Comparison of ENCODE assay signal across 9 cellular contexts in the genomic region with DNA sequence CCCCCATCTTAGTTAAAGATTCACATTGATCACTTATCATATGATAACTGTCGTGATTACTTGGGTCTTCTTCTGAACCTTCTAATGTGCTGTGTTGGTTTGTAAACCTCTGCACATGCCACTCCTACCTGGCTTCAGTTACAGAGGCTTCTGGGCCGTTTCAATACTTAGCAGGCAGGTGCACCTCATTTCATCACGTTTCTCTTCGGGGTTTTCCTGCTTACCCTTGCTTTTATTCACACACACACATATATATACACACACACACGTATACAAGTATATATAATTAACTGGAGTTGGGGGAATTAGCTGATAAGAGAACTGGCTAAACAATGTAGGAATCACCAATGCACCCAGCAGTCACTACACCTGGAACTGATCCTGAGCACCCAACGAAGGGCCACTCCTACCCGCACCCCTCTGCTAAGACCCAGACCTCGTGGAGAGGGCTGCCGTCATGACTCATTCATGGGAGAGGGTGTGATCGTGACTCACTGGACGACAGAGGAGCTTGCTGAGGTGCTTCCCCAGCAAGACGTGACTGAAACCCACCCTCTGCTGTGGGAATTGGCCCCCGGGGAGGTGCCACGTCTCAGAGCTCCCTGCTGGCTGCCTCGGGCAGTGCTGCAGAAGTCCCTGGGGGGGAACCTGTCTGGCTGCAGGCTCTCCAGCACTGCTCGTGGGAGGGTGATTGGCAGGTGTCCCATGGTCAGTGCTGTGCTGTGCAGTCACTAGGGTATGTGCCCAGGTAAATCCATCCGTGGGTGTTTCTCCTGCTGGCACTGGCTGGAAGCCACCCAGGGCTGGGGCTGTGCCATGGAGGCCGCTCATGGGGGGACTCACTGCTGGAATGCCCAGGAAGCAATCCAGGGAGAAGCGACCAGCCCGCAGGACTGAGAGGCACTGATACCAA.
DNase-seq lines count a peak whose midpoint lies in the region; ATAC-seq, FAIRE-seq and TF ChIP-seq lines count a peak whose summit lies in the region.
"Had no signal": no experiment of that assay in that cellular context is flagged by ENCODE, and none has a peak within 500 bp of the region (broad histone marks: within the 10 kb centered on the region; RNA-seq: fewer than 3 reads in every experiment).

No MANE protein-coding gene starts in this region.

- in situ Hi-C loops in GM12878 (cut with MboI), result no loop called here

- TF ChIP-seq POLR2A in GM12878 (IDR thresholded peaks at IDR 0.05; ENCODE audit: low read depth, low read length), result no peak

- H3K4me2 ChIP-seq in GM12878 (ENCODE audit: control insufficient read depth, insufficient read depth) (peak overlapping the region; percentile 51; the same call in 1 of the 2 replicates), Karpas-422 (ENCODE audit: low read depth, low read length, poor library complexity, severe bottlenecking) (no peak overlapping the region)

- ATAC-seq in HG03520 (IDR thresholded peaks at IDR 0.05; ENCODE audit: unreplicated experiment), result peak; percentile 77
- ATAC-seq in GM12878, result peak; percentile 77
- ATAC-seq in psoas muscle, result peak; percentile 52 to 62 (median 61)
- no peak for ATAC-seq in HG03139 (IDR thresholded peaks at IDR 0.05; ENCODE audit: unreplicated experiment)

- H3K4me3 ChIP-seq in GM12878 (no peak overlapping the region), psoas muscle (no peak overlapping the region), Karpas-422 (ENCODE audit: low read length) (no peak overlapping the region)

- H3K36me3 ChIP-seq in GM12878 (ENCODE audit: control insufficient read depth in 2 of 2, insufficient read depth in 2 of 2, low read length in 1 of 2) (no peaks in the 10 kb centered on the region), psoas muscle (ENCODE audit: insufficient read depth in 1 of 2, low read depth in 1 of 2) (no peaks in the 10 kb centered on the region), Karpas-422 (ENCODE audit: insufficient read depth, low read length) (no peaks in the 10 kb centered on the region)

- H3K4me1 ChIP-seq in GM12878 (ENCODE audit: control insufficient read depth, insufficient read depth, low read length) (peaks cover 3% of the 10 kb centered on the region; the same call in 1 of the 2 replicates), psoas muscle (peaks cover 20% of the 10 kb centered on the region), Karpas-422 (ENCODE audit: low read length) (peaks cover 7% of the 10 kb centered on the region)

- CTCF ChIA-PET in GM12878 (lab: Yijun Ruan, JAX), result interaction anchor here (0.7 kb wide), 1 partner anchor 31 kb away, joined by 3 read pairs; no protein-coding TSS in a partner anchor

- H2AFZ ChIP-seq in GM12878 (ENCODE audit: control insufficient read depth, low read depth, low read length), result peak overlapping the region; percentile 43
- H2AFZ ChIP-seq in Karpas-422 (ENCODE audit: low read length), result no peak overlapping the region

- no peak for TF ChIP-seq EP300 in GM12878 (IDR thresholded peaks at IDR 0.05; ENCODE audit: borderline replicate concordance in 1 of 2, control insufficient read depth in 1 of 2, low read depth in 2 of 2, low read length in 2 of 2)

- RAD21 ChIA-PET in GM12878 (lab: Charles Lee; ENCODE audit: unreplicated experiment), result interaction anchor here (1.0 to 1.1 kb wide), 3 partner anchors 24 to 43 kb away, joined by 3 to 6 read pairs (median 4); no protein-coding TSS in a partner anchor

- H3K9me3 ChIP-seq in GM12878 (replicated peaks; ENCODE audit: control insufficient read depth, insufficient read depth, low read length) (peaks cover 4% of the 10 kb centered on the region), psoas muscle (peaks cover 4% of the 10 kb centered on the region), Karpas-422 (ENCODE audit: low read length) (no peaks in the 10 kb centered on the region)

- H3K79me2 ChIP-seq in GM12878 (ENCODE audit: control insufficient read depth, insufficient read depth, low read length) (no peaks in the 10 kb centered on the region), Karpas-422 (ENCODE audit: low read length) (no peaks in the 10 kb centered on the region)

- H3K9ac ChIP-seq in GM12878 (ENCODE audit: control insufficient read depth, insufficient read depth, low read length) (no peak overlapping the region), Karpas-422 (ENCODE audit: low read length) (no peak overlapping the region)

- WGBS in GM12878 (ENCODE audit: insufficient coverage, insufficient replicate concordance, low lambda C conversion rate, missing lambda C conversion rate), result 12% methylated on average over 20 of the region's 20 CpGs
- WGBS in psoas muscle, 3 donors, result 37 to 58% (median 38%) methylated on average over 20 of the region's 20 CpGs

- H3K27ac ChIP-seq in GM12878 (ENCODE audit: control insufficient read depth, insufficient read depth) (no peak overlapping the region), psoas muscle (no peak overlapping the region), Karpas-422 (ENCODE audit: low read length) (no peak overlapping the region)

- no peaks in the 10 kb centered on the region for H3K9me2 ChIP-seq in Karpas-422 (replicated peaks; ENCODE audit: insufficient read depth, low read length)

- peak; percentile 2 to 12 (median 4) for DNase-seq in stimulated activated CD4-positive, alpha-beta T cell treated with anti-CD3 and anti-CD28 coated beads, Interleukin-12 subunit alpha, Interleukin-12 subunit beta, amount 100 ng/mL, for 48 hours (ENCODE audit: low read depth in 2 of 3, low spot score in 1 of 3)
- DNase-seq in stimulated activated CD4-positive, alpha-beta T cell treated with anti-CD3 and anti-CD28 coated beads, Interleukin-4, amount 100 ng/mL, for 4 hours, result no peak
- no peak for DNase-seq in GM12878 (ENCODE audit: low read depth, low spot score)
- DNase-seq in psoas muscle, result no peak
- DNase-seq in NCI-H2081 treated with DMSO at 0.1 percent for 48 hours (lab: John Stamatoyannopoulos, UW), result no peak
- DNase-seq in Karpas-422, result no peak
- DNase-seq: activated naive CD8-positive, alpha-beta T cell treated with anti-CD3 and anti-CD28 coated beads, Interleukin-2, amount 10 ng/mL, durations not matched to agents 7 days and 5 days had no signal

- POLR2A ChIA-PET in GM12878 (lab: Charles Lee), result interaction anchor here (0.8 to 0.9 kb wide), 2 partner anchors 24 to 31 kb away, joined by 3 read pairs; no protein-coding TSS in a partner anchor

- TF ChIP-seq CTCF in GM12878 (IDR thresholded peaks at IDR 0.05 in 2 of 3, conservative IDR thresholded peaks at IDR 0.05 in 1 of 3; ENCODE audit: control insufficient read depth in 2 of 3, extremely low read depth in 1 of 3, insufficient read depth in 1 of 3, low read depth in 3 of 3, low read length in 3 of 3) (peak in 2 of 3 experiments; percentile 29 to 35; a peak in 2 of 6 replicates), psoas muscle (IDR thresholded peaks at IDR 0.05) (no peak)

- 0 out of 2 replicates have a peak, but pooled peaks have one; percentile 30 for TF ChIP-seq RAD21 in GM12878 (IDR thresholded peaks at IDR 0.05; ENCODE audit: insufficient read depth, low read depth, low read length)

- H3K27me3 ChIP-seq in GM12878 (replicated peaks in 1 of 2; ENCODE audit: control insufficient read depth in 2 of 2, insufficient read depth in 2 of 2, low read length in 1 of 2) (no peaks in the 10 kb centered on the region; a peak in 1 of 4 replicates), psoas muscle (ENCODE audit: insufficient read depth in 3 of 3, low read length in 2 of 3) (no peaks in the 10 kb centered on the region), Karpas-422 (ENCODE audit: low read length) (no peaks in the 10 kb centered on the region)

- intact Hi-C loops in GM12878 (cut with micrococcal nuclease; ENCODE audit: unreplicated experiment) (no loop called here), psoas muscle (cut with DNase I) (no loop called here)

- SMC1A ChIA-PET in GM12878 (lab: Charles Lee; ENCODE audit: uncharacterized antibody, unreplicated experiment), result interaction anchor here (0.8 to 1.4 kb wide), 2 partner anchors 22 to 53 kb away, joined by 3 read pairs; no protein-coding TSS in a partner anchor

- peak; percentile 61 for FAIRE-seq in GM12878 (lab: Jason Lieb, UNC)

- no TSS peak for BruUV-seq in GM12878 (replicated peaks; lab: Mats Ljungman, UMichigan)

- H4K20me1 ChIP-seq in GM12878 (ENCODE audit: control insufficient read depth, insufficient read depth) (no peaks in the 10 kb centered on the region), Karpas-422 (ENCODE audit: insufficient read depth, low read depth, low read length) (0 out of 2 replicates have a peak, but pooled peaks cover 6% of the 10 kb centered on the region)

TF ChIP-seq in GM12878, 131 proteins besides CTCF, POLR2A, EP300 and RAD21 (continues in another document):
- TF ChIP-seq HDAC2 (IDR thresholded peaks at IDR 0.05) (no peak), SP1 (IDR thresholded peaks at IDR 0.05; ENCODE audit: low read depth, low read length) (no peak), ZNF622 (IDR thresholded peaks at IDR 0.05) (no peak), TAF1 (IDR thresholded peaks at IDR 0.05; ENCODE audit: borderline replicate concordance, low read depth, low read length) (no peak), RB1 (IDR thresholded peaks at IDR 0.05; ENCODE audit: borderline replicate concordance) (peak; percentile 54; the same call in 1 of the 2 replicates), SUPT20H (IDR thresholded peaks at IDR 0.05; ENCODE audit: borderline replicate concordance, control insufficient read depth, low read depth, low read length) (no peak)
- TF ChIP-seq, protein P1, sequence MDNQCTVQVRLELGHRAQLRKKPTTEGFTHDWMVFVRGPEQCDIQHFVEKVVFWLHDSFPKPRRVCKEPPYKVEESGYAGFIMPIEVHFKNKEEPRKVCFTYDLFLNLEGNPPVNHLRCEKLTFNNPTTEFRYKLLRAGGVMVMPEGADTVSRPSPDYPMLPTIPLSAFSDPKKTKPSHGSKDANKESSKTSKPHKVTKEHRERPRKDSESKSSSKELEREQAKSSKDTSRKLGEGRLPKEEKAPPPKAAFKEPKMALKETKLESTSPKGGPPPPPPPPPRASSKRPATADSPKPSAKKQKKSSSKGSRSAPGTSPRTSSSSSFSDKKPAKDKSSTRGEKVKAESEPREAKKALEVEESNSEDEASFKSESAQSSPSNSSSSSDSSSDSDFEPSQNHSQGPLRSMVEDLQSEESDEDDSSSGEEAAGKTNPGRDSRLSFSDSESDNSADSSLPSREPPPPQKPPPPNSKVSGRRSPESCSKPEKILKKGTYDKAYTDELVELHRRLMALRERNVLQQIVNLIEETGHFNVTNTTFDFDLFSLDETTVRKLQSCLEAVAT (IDR thresholded peaks at IDR 0.05), result 0 out of 2 replicates have a peak, but pooled peaks have one; percentile 17

Comparison
In these comparisons a context has a peak if more than half of its experiments do, and no peak if none do; other contexts are left out.
1. DNase-seq: peak in stimulated activated CD4-positive, alpha-beta T cell treated with anti-CD3 and anti-CD28 coated beads, Interleukin-12 subunit alpha, Interleukin-12 subunit beta, amount 100 ng/mL, for 48 hours (3 of 3); none in stimulated activated CD4-positive, alpha-beta T cell treated with anti-CD3 and anti-CD28 coated beads, Interleukin-4, amount 100 ng/mL, for 4 hours (0 of 2), GM12878 (single experiment), psoas muscle (0 of 2), NCI-H2081 treated with DMSO at 0.1 percent for 48 hours (single experiment) and Karpas-422 (single experiment).